Comparison of ENCODE assay signal across 8 cellular contexts in genomic region chr4:8157496-8157895, GRCh38. TPM values are rescaled to one million over a fixed set of nuclear protein-coding genes. Genes with fewer than 3 reads are reported as not detected.
DNase-seq lines count a peak whose midpoint lies in the region; ATAC-seq and TF ChIP-seq lines count a peak whose summit lies in the region.

No MANE protein-coding gene starts in this region.

- H3K4me1 ChIP-seq in RWPE2 (ENCODE audit: insufficient read depth, poor library complexity, severe bottlenecking): no peaks in the 10 kb centered on the region
- H3K4me1 ChIP-seq in gastrocnemius medialis: peaks cover 46 to 48% of the 10 kb centered on the region in 2 donors

- ATAC-seq in RWPE2 (ENCODE audit: low read depth) (no peak), Right ventricle myocardium superior (ENCODE audit: poor library complexity) (no peak), gastrocnemius medialis (peak; percentile 3)

- peak in 1 of 2 donors; percentile 37 for TF ChIP-seq POLR2A in gastrocnemius medialis (IDR thresholded peaks at IDR 0.05)

- intact Hi-C loops in Right ventricle myocardium superior (cut with DNase I): no loop called here
- intact Hi-C loops in gastrocnemius medialis (cut with DNase I; ENCODE audit: low total_unique reads): loop anchor here (2.0 kb wide), 1 partner anchor 57 kb away; no protein-coding TSS in a partner anchor

- in situ Hi-C loops in gastrocnemius medialis (cut with MboI; ENCODE audit: low sequenced_read_pairs in 4 of 4): no loop called here

- H3K4me3 ChIP-seq in RWPE2 (ENCODE audit: severe bottlenecking): peak overlapping the region; percentile 41
- peak overlapping the region; percentile 80 to 93 (median 90) for H3K4me3 ChIP-seq in gastrocnemius medialis

- H3K27ac ChIP-seq in RWPE2 (ENCODE audit: poor library complexity, severe bottlenecking) (no peak overlapping the region), gastrocnemius medialis (peak overlapping the region; percentile 89 to 99 (median 92))

- TF ChIP-seq CTCF in RWPE2 (IDR thresholded peaks at IDR 0.05; ENCODE audit: poor library complexity, severe bottlenecking) (no peak), gastrocnemius medialis (IDR thresholded peaks at IDR 0.05 in 4 of 5, conservative IDR thresholded peaks at IDR 0.05 in 1 of 5) (no peak)

- H3K36me3 ChIP-seq in RWPE2 (ENCODE audit: low read depth): no peaks in the 10 kb centered on the region
- H3K36me3 ChIP-seq in gastrocnemius medialis: no peaks in the 10 kb centered on the region

- H3K27me3 ChIP-seq in RWPE2 (ENCODE audit: insufficient read depth, poor library complexity, severe bottlenecking): peaks cover 13% of the 10 kb centered on the region
- no peaks in the 10 kb centered on the region for H3K27me3 ChIP-seq in gastrocnemius medialis

- H3K9me3 ChIP-seq in RWPE2 (ENCODE audit: severe bottlenecking) (no peaks in the 10 kb centered on the region), gastrocnemius medialis (no peaks in the 10 kb centered on the region)

- DNase-seq in NCI-H1105 treated with DMSO at 0.1 percent for 48 hours (lab: John Stamatoyannopoulos, UW) (peak; percentile 34), NCI-H1105 (lab: John Stamatoyannopoulos, UW) (no peak), RWPE2 (ENCODE audit: low spot score) (no peak), Right ventricle myocardium superior (peak; percentile 61), gastrocnemius medialis (peak in 1 of 2 donors; percentile 69), ecto neural progenitor cell (ENCODE audit: low spot score) (no peak), HuH-7.5 (ENCODE audit: low spot score) (no peak), NAMALWA (ENCODE audit: low spot score) (no peak)

RNA-seq across cellular contexts. Expression of gene ABLIM2, which starts 1.1 kb away (rescaled TPM):
- total RNA-seq in Right ventricle myocardium superior (26.8 TPM), gastrocnemius medialis (100 to 1,000 TPM; 177 to 281 (median 244) TPM)

RNA-seq across cellular contexts. Expression of gene SH3TC1, which starts 41.6 kb away (rescaled TPM):
- 8.2 TPM for total RNA-seq in Right ventricle myocardium superior
- total RNA-seq in gastrocnemius medialis: 1 to 10 TPM; 2.9 to 8.5 (median 5.8) TPM

Comparison
In these comparisons a context has a peak if more than half of its experiments do, and no peak if none do; other contexts are left out.
1. DNase-seq: peak in NCI-H1105 treated with DMSO at 0.1 percent for 48 hours (single experiment) and Right ventricle myocardium superior (single experiment); none in NCI-H1105 (single experiment), RWPE2 (single experiment), ecto neural progenitor cell (single experiment), HuH-7.5 (single experiment) and NAMALWA (single experiment).
2. ATAC-seq: peak in gastrocnemius medialis (2 of 2); none in RWPE2 (single experiment) and Right ventricle myocardium superior (single experiment).